In the genomic region with DNA sequence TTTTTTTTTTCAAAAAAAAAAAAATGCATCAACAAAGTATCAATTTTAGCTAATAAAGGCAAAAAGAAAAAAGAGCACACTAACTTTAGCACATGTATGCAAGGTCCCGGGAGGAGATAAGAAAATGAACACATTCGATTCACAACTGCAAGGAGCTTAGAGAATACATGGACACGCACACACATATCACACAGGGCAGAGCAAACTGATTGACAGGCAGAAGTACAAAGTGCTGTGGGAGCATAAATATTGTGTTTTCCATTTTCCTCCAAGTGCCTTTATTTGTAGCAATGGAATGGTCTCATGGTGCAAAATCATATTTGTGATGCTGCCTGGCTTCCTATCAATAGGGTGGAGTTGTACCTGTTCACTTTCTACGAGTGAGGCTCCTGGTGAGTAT, we compare ENCODE assay signal across 1 cellular context.
TF ChIP-seq lines count a peak whose summit lies in the region.

No MANE protein-coding gene starts in this region.

TF ChIP-seq in SK-N-SH treated with all-trans-retinoic acid at 6 μM for 48 hours, 23 proteins besides CTCF, POLR2A, EP300 and RAD21 (continued from another document):
- TF ChIP-seq, protein P1, sequence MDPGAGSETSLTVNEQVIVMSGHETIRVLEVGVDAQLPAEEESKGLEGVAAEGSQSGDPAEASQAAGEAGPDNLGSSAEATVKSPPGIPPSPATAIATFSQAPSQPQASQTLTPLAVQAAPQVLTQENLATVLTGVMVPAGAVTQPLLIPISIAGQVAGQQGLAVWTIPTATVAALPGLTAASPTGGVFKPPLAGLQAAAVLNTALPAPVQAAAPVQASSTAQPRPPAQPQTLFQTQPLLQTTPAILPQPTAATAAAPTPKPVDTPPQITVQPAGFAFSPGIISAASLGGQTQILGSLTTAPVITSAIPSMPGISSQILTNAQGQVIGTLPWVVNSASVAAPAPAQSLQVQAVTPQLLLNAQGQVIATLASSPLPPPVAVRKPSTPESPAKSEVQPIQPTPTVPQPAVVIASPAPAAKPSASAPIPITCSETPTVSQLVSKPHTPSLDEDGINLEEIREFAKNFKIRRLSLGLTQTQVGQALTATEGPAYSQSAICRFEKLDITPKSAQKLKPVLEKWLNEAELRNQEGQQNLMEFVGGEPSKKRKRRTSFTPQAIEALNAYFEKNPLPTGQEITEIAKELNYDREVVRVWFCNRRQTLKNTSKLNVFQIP (CRISPR knock-in tag; IDR thresholded peaks at IDR 0.05; ENCODE audit: borderline replicate concordance, low read depth), result no peak
- TF ChIP-seq, protein P2, sequence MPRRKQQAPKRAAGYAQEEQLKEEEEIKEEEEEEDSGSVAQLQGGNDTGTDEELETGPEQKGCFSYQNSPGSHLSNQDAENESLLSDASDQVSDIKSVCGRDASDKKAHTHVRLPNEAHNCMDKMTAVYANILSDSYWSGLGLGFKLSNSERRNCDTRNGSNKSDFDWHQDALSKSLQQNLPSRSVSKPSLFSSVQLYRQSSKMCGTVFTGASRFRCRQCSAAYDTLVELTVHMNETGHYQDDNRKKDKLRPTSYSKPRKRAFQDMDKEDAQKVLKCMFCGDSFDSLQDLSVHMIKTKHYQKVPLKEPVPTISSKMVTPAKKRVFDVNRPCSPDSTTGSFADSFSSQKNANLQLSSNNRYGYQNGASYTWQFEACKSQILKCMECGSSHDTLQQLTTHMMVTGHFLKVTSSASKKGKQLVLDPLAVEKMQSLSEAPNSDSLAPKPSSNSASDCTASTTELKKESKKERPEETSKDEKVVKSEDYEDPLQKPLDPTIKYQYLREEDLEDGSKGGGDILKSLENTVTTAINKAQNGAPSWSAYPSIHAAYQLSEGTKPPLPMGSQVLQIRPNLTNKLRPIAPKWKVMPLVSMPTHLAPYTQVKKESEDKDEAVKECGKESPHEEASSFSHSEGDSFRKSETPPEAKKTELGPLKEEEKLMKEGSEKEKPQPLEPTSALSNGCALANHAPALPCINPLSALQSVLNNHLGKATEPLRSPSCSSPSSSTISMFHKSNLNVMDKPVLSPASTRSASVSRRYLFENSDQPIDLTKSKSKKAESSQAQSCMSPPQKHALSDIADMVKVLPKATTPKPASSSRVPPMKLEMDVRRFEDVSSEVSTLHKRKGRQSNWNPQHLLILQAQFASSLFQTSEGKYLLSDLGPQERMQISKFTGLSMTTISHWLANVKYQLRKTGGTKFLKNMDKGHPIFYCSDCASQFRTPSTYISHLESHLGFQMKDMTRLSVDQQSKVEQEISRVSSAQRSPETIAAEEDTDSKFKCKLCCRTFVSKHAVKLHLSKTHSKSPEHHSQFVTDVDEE (CRISPR knock-in tag; IDR thresholded peaks at IDR 0.05), result no peak
- no peak for TF ChIP-seq SNAI2 (CRISPR knock-in tag; IDR thresholded peaks at IDR 0.05)
- TF ChIP-seq ZC3H10 (CRISPR knock-in tag; IDR thresholded peaks at IDR 0.05), result no peak
- TF ChIP-seq ESRRG (CRISPR knock-in tag; IDR thresholded peaks at IDR 0.05), result no peak
- no peak for TF ChIP-seq TOX (CRISPR knock-in tag; IDR thresholded peaks at IDR 0.05; ENCODE audit: borderline replicate concordance)
- TF ChIP-seq, protein P3, sequence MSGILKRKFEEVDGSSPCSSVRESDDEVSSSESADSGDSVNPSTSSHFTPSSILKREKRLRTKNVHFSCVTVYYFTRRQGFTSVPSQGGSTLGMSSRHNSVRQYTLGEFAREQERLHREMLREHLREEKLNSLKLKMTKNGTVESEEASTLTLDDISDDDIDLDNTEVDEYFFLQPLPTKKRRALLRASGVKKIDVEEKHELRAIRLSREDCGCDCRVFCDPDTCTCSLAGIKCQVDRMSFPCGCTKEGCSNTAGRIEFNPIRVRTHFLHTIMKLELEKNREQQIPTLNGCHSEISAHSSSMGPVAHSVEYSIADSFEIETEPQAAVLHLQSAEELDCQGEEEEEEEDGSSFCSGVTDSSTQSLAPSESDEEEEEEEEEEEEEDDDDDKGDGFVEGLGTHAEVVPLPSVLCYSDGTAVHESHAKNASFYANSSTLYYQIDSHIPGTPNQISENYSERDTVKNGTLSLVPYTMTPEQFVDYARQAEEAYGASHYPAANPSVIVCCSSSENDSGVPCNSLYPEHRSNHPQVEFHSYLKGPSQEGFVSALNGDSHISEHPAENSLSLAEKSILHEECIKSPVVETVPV (CRISPR knock-in tag; IDR thresholded peaks at IDR 0.05), result no peak
- TF ChIP-seq ISL1 (CRISPR knock-in tag; IDR thresholded peaks at IDR 0.05), result no peak
- no peak for TF ChIP-seq TCF4 (CRISPR knock-in tag; IDR thresholded peaks at IDR 0.05; ENCODE audit: borderline replicate concordance)
- no peak for TF ChIP-seq PPARA (CRISPR knock-in tag; IDR thresholded peaks at IDR 0.05; ENCODE audit: borderline replicate concordance)
- no peak for TF ChIP-seq OSR1 (CRISPR knock-in tag; IDR thresholded peaks at IDR 0.05)
- no peak for TF ChIP-seq CSDC2 (CRISPR knock-in tag; IDR thresholded peaks at IDR 0.05)
- no peak for TF ChIP-seq ZNF8 (CRISPR knock-in tag; IDR thresholded peaks at IDR 0.05)
- TF ChIP-seq ZNF70 (CRISPR knock-in tag; IDR thresholded peaks at IDR 0.05), result no peak
- TF ChIP-seq BACH2 (CRISPR knock-in tag; IDR thresholded peaks at IDR 0.05; ENCODE audit: borderline replicate concordance), result no peak
- TF ChIP-seq ZFP30 (CRISPR knock-in tag; IDR thresholded peaks at IDR 0.05), result no peak
